In the genomic region with DNA sequence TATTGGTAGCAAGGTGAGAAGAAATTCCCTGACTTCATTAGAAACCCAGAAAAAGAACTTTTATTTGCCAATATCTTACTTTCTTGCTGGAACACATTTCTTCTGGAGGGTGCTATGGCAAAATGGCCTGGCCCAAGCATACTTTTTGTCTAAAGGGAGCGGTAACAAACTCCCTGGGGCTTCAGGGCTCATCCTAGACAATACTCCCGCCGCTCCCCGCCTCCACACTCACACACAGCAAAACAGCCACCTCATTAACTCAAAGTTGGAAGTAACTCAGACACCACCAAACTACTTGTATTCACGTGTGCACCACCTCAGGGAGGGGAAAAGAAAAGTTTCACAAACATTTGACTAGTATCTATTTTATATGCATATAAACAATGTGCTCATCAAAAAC, we compare ENCODE assay signal across 31 cellular contexts.
"Had no signal": no experiment of that assay in that cellular context is flagged by ENCODE, and none has a peak within 500 bp of the region (broad histone marks: within the 10 kb centered on the region; RNA-seq: fewer than 3 reads in every experiment).

No MANE protein-coding gene starts in this region.

- H3K27me3 Mint-ChIP-seq: stimulated activated naive B cell treated with anti-CD40 and anti-IgM and Interleukin-4, amounts not matched to agents 10 μg/mL and 1 μg/mL and 100 μg/mL, for 72 hours had no signal

- H3K9me3 Mint-ChIP-seq: immature natural killer cell; mesothelial cell of epicardium; naive thymus-derived CD8-positive, alpha-beta T cell; nephron progenitor cell; stimulated activated naive B cell treated with anti-CD40 and anti-IgM and Interleukin-4, amounts not matched to agents 10 μg/mL and 1 μg/mL and 100 μg/mL, for 72 hours had no signal

- H3K36me3 Mint-ChIP-seq: immature natural killer cell; mesothelial cell of epicardium; naive thymus-derived CD8-positive, alpha-beta T cell; stimulated activated naive B cell treated with anti-CD40 and anti-IgM and Interleukin-4, amounts not matched to agents 10 μg/mL and 1 μg/mL and 100 μg/mL, for 72 hours had no signal

- H3K4me1 Mint-ChIP-seq: immature natural killer cell; mesothelial cell of epicardium; naive thymus-derived CD8-positive, alpha-beta T cell; nephron progenitor cell; stimulated activated naive B cell treated with anti-CD40 and anti-IgM and Interleukin-4, amounts not matched to agents 10 μg/mL and 1 μg/mL and 100 μg/mL, for 72 hours had no signal

- H3K4me3 Mint-ChIP-seq: immature natural killer cell; mesothelial cell of epicardium; naive thymus-derived CD8-positive, alpha-beta T cell; nephron progenitor cell; stimulated activated naive B cell treated with anti-CD40 and anti-IgM and Interleukin-4, amounts not matched to agents 10 μg/mL and 1 μg/mL and 100 μg/mL, for 72 hours had no signal

- H3K4me1 ChIP-seq: left lung, lower lobe of right lung, pancreas, prostate gland, stomach, testis, thyroid gland, transverse colon, upper lobe of left lung, vagina had no signal

- H3K27ac Mint-ChIP-seq: immature natural killer cell; mesothelial cell of epicardium; naive thymus-derived CD8-positive, alpha-beta T cell; nephron progenitor cell; stimulated activated naive B cell treated with anti-CD40 and anti-IgM and Interleukin-4, amounts not matched to agents 10 μg/mL and 1 μg/mL and 100 μg/mL, for 72 hours had no signal

- H3K4me3 ChIP-seq: hepatocyte, left lung, lower lobe of right lung, mucosa of descending colon, pancreas, prostate gland, skin epidermis, stomach, testis, thyroid gland, transverse colon, upper lobe of left lung, vagina had no signal

- H3K36me3 ChIP-seq: left lung, lower lobe of right lung, pancreas, prostate gland, stomach, thyroid gland, transverse colon, upper lobe of left lung, vagina had no signal

- DNase-seq: immature natural killer cell; kidney; left colon; left lung; lower lobe of right lung; mammary epithelial cell; mucosa of descending colon; naive thymus-derived CD8-positive, alpha-beta T cell; nephron progenitor cell; nucleus accumbens; pancreas; posterior cingulate gyrus; retina; right cardiac atrium; stimulated activated CD4-positive, alpha-beta T cell treated with anti-CD3 and anti-CD28 coated beads, Interleukin-12 subunit alpha, Interleukin-12 subunit beta, amount 100 ng/mL, for 4 hours; stimulated activated CD4-positive, alpha-beta T cell treated with anti-CD3 and anti-CD28 coated beads, Interleukin-15, amount 100 ng/mL, for 24 hours; stimulated activated CD4-positive, alpha-beta T cell treated with anti-CD3 and anti-CD28 coated beads, Interleukin-2, amount 100 ng/mL, for 24 hours; stimulated activated CD4-positive, alpha-beta T cell treated with anti-CD3 and anti-CD28 coated beads, Interleukin-4, amount 100 ng/mL, for 1 hour; stimulated activated naive B cell treated with anti-CD40 and anti-IgM and Interleukin-4, amounts not matched to agents 10 μg/mL and 1 μg/mL and 100 μg/mL, for 72 hours; stimulated activated naive CD8-positive, alpha-beta T cell treated with anti-CD3 and anti-CD28 coated beads, Interleukin-15, Interleukin-2, amounts not matched to agents 100 U/mL and 50 U/mL, for 24 hours; stomach; testis; thyroid gland; transverse colon; upper lobe of left lung had no signal

- ATAC-seq: left colon; left lung; lower lobe of right lung; mucosa of descending colon; naive thymus-derived CD8-positive, alpha-beta T cell; pancreas; right cardiac atrium; sciatic nerve; stimulated activated naive B cell treated with anti-CD40 and anti-IgM and Interleukin-4, amounts not matched to agents 10 μg/mL and 1 μg/mL and 100 μg/mL, for 72 hours; stimulated activated naive CD8-positive, alpha-beta T cell treated with anti-CD3 and anti-CD28 coated beads, Interleukin-15, Interleukin-2, amounts not matched to agents 100 U/mL and 50 U/mL, for 24 hours had no signal

- H3K79me2 ChIP-seq: hepatocyte had no signal

- H2AFZ ChIP-seq: hepatocyte had no signal

- H3K27ac ChIP-seq: hepatocyte, left lung, lower lobe of right lung, pancreas, prostate gland, stomach, testis, thyroid gland, transverse colon, upper lobe of left lung, vagina had no signal

- H3K9me3 ChIP-seq: left lung, lower lobe of right lung, mucosa of descending colon, pancreas, prostate gland, stomach, testis, thyroid gland, transverse colon, upper lobe of left lung, vagina had no signal

- H3K4me2 ChIP-seq: hepatocyte had no signal

- H3K27me3 ChIP-seq: hepatocyte, left lung, pancreas, stomach, testis, thyroid gland, transverse colon, upper lobe of left lung, vagina had no signal
